ENCODE assay signal across 8 cellular contexts in the genomic region with DNA sequence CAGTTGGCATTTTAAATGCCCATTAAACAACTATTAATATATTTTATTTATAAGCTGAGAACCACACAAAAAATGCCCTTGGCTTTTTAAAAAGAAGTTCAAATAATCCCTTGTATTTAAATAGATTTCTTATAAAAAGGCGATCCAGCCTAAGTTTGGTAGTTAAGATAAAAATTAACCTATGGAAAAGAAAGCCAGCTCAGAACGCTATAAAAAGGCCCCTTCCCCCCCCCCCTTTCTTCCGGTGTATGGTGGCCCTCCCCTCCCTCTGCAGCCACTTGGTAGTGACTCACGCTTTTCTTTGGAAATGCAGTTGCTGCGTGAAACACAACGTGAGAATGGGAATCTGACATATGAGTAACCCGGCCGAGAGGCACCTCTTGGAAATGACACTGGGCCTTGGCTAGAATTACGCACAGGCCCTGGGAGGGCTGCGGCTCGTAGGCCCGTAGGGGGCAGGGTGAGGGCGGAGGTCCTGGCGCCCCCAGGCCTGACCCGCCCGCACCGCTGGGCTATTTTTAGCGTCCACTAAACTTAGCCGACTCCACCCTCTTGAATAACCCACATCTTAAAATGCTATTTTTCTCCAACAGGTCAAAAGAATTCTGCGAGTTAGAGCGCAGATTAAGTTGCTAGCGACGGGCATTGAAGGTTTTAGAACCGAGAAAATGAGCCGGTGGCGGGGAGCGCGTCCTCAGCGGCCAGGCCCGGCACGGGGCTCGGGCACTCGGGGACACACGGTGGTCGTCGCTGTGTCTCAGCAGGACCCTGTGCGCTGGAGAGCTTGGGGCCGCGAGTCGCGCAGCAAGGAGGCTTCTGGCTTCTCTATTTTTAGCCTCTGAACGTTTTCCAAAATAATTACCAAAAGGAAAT.
A peak's percentile ranks its signal among the peaks of the same experiment; 100 is the strongest.
DNase-seq lines count a peak whose midpoint lies in the region; ATAC-seq and TF ChIP-seq lines count a peak whose summit lies in the region.

No MANE protein-coding gene starts in this region.

- peak overlapping the region; percentile 95 for H3K27ac Mint-ChIP-seq in activated T-helper 1 cell treated with anti-CD3 and anti-CD28 coated beads, Interleukin-12 subunit alpha, Interleukin-12 subunit beta, Interleukin-2, Interleukin-4 antibody, amounts not matched to agents 30 ng/mL and 10 ng/mL and 1 ng/mL, durations not matched to agents 14 hours and 24 hours and 36 hours
- H3K27ac Mint-ChIP-seq in natural killer cell treated with Interleukin-12 subunit alpha and Interleukin-12 subunit beta and Interleukin-15 and Interleukin-18, amount 100 ng/mL, for 72 hours, result peak overlapping the region; percentile 96 to 98
- peak overlapping the region; percentile 96 for H3K27ac Mint-ChIP-seq in stimulated activated naive B cell treated with anti-CD40 and anti-IgM and Interleukin-4, amounts not matched to agents 10 μg/mL and 1 μg/mL and 100 μg/mL, for 72 hours

- H3K9me3 Mint-ChIP-seq in activated T-helper 1 cell treated with anti-CD3 and anti-CD28 coated beads, Interleukin-12 subunit alpha, Interleukin-12 subunit beta, Interleukin-2, Interleukin-4 antibody, amounts not matched to agents 30 ng/mL and 10 ng/mL and 1 ng/mL, durations not matched to agents 14 hours and 24 hours and 36 hours, result peaks cover 16% of the 10 kb centered on the region
- H3K9me3 Mint-ChIP-seq in natural killer cell treated with Interleukin-12 subunit alpha and Interleukin-12 subunit beta and Interleukin-15 and Interleukin-18, amount 100 ng/mL, for 72 hours, result peaks cover 15% of the 10 kb centered on the region
- peaks cover 6 to 9% of the 10 kb centered on the region in 2 donors for H3K9me3 Mint-ChIP-seq in stimulated activated naive B cell treated with anti-CD40 and anti-IgM and Interleukin-4, amounts not matched to agents 10 μg/mL and 1 μg/mL and 100 μg/mL, for 72 hours

- peaks cover 72% of the 10 kb centered on the region for H3K4me1 Mint-ChIP-seq in activated T-helper 1 cell treated with anti-CD3 and anti-CD28 coated beads, Interleukin-12 subunit alpha, Interleukin-12 subunit beta, Interleukin-2, Interleukin-4 antibody, amounts not matched to agents 30 ng/mL and 10 ng/mL and 1 ng/mL, durations not matched to agents 14 hours and 24 hours and 36 hours (ENCODE audit: low read depth)
- H3K4me1 Mint-ChIP-seq in natural killer cell treated with Interleukin-12 subunit alpha and Interleukin-12 subunit beta and Interleukin-15 and Interleukin-18, amount 100 ng/mL, for 72 hours (ENCODE audit: low read depth in 2 of 2), result peaks cover 51 to 63% of the 10 kb centered on the region in 2 donors
- peaks cover 50 to 85% of the 10 kb centered on the region in 2 donors for H3K4me1 Mint-ChIP-seq in stimulated activated naive B cell treated with anti-CD40 and anti-IgM and Interleukin-4, amounts not matched to agents 10 μg/mL and 1 μg/mL and 100 μg/mL, for 72 hours

- no peaks in the 10 kb centered on the region for H3K27me3 Mint-ChIP-seq in activated T-helper 1 cell treated with anti-CD3 and anti-CD28 coated beads, Interleukin-12 subunit alpha, Interleukin-12 subunit beta, Interleukin-2, Interleukin-4 antibody, amounts not matched to agents 30 ng/mL and 10 ng/mL and 1 ng/mL, durations not matched to agents 14 hours and 24 hours and 36 hours (ENCODE audit: insufficient read depth)
- H3K27me3 Mint-ChIP-seq in natural killer cell treated with Interleukin-12 subunit alpha and Interleukin-12 subunit beta and Interleukin-15 and Interleukin-18, amount 100 ng/mL, for 72 hours, result no peaks in the 10 kb centered on the region
- H3K27me3 Mint-ChIP-seq in stimulated activated naive B cell treated with anti-CD40 and anti-IgM and Interleukin-4, amounts not matched to agents 10 μg/mL and 1 μg/mL and 100 μg/mL, for 72 hours, result no peaks in the 10 kb centered on the region

- H3K4me3 Mint-ChIP-seq in activated T-helper 1 cell treated with anti-CD3 and anti-CD28 coated beads, Interleukin-12 subunit alpha, Interleukin-12 subunit beta, Interleukin-2, Interleukin-4 antibody, amounts not matched to agents 30 ng/mL and 10 ng/mL and 1 ng/mL, durations not matched to agents 14 hours and 24 hours and 36 hours, result peak overlapping the region; percentile 71
- H3K4me3 Mint-ChIP-seq in natural killer cell treated with Interleukin-12 subunit alpha and Interleukin-12 subunit beta and Interleukin-15 and Interleukin-18, amount 100 ng/mL, for 72 hours, result peak overlapping the region; percentile 84
- H3K4me3 Mint-ChIP-seq in stimulated activated naive B cell treated with anti-CD40 and anti-IgM and Interleukin-4, amounts not matched to agents 10 μg/mL and 1 μg/mL and 100 μg/mL, for 72 hours, result peak overlapping the region; percentile 78 to 83

- intact Hi-C loops in activated T-helper 1 cell treated with anti-CD3 and anti-CD28 coated beads, Interleukin-12 subunit alpha, Interleukin-12 subunit beta, Interleukin-2, Interleukin-4 antibody, amounts not matched to agents 30 ng/mL and 10 ng/mL and 1 ng/mL, durations not matched to agents 14 hours and 24 hours and 36 hours (cut with micrococcal nuclease), result loop anchor here (1.0 to 5.0 kb wide), 19 partner anchors 15 to 519 kb away; no protein-coding TSS in a partner anchor

- peak overlapping the region; percentile 74 for H3K27ac ChIP-seq in 22Rv1

- TF ChIP-seq CTCF in 22Rv1 (IDR thresholded peaks at IDR 0.05) (no peak; the same call in 1 of the 2 replicates), fibroblast of the aortic adventitia (IDR thresholded peaks at IDR 0.05; ENCODE audit: insufficient read depth, low read length) (peak; percentile 22)

- peak; percentile 72 for DNase-seq in activated T-helper 1 cell treated with anti-CD3 and anti-CD28 coated beads, Interleukin-12 subunit alpha, Interleukin-12 subunit beta, Interleukin-2, Interleukin-4 antibody, amounts not matched to agents 30 ng/mL and 10 ng/mL and 1 ng/mL, durations not matched to agents 14 hours and 24 hours and 36 hours (ENCODE audit: low spot score)
- peak; percentile 100 for DNase-seq in fibroblast of the aortic adventitia (ENCODE audit: low read depth)
- peak; percentile 90 for DNase-seq in natural killer cell treated with Interleukin-12 subunit alpha and Interleukin-12 subunit beta and Interleukin-15 and Interleukin-18, amount 100 ng/mL, for 72 hours (ENCODE audit: low spot score)
- DNase-seq in stimulated activated naive B cell treated with anti-CD40 and anti-IgM and Interleukin-4, amounts not matched to agents 10 μg/mL and 1 μg/mL and 100 μg/mL, for 72 hours, result peak; percentile 95

- peaks cover 20% of the 10 kb centered on the region for H3K36me3 Mint-ChIP-seq in activated T-helper 1 cell treated with anti-CD3 and anti-CD28 coated beads, Interleukin-12 subunit alpha, Interleukin-12 subunit beta, Interleukin-2, Interleukin-4 antibody, amounts not matched to agents 30 ng/mL and 10 ng/mL and 1 ng/mL, durations not matched to agents 14 hours and 24 hours and 36 hours (ENCODE audit: low read depth)
- H3K36me3 Mint-ChIP-seq in natural killer cell treated with Interleukin-12 subunit alpha and Interleukin-12 subunit beta and Interleukin-15 and Interleukin-18, amount 100 ng/mL, for 72 hours, result peaks cover 8% of the 10 kb centered on the region
- H3K36me3 Mint-ChIP-seq in stimulated activated naive B cell treated with anti-CD40 and anti-IgM and Interleukin-4, amounts not matched to agents 10 μg/mL and 1 μg/mL and 100 μg/mL, for 72 hours, result peaks cover 8 to 23% of the 10 kb centered on the region in 2 donors

- peak overlapping the region; percentile 57 for H3K4me3 ChIP-seq in fibroblast of the aortic adventitia (ENCODE audit: low read depth, low read length)

- ATAC-seq in GM18861 (IDR thresholded peaks at IDR 0.05; ENCODE audit: unreplicated experiment) (peak; percentile 24), HG03442 (IDR thresholded peaks at IDR 0.05; ENCODE audit: unreplicated experiment) (peak; percentile 32)
- peak; percentile 87 to 89 for ATAC-seq in natural killer cell treated with Interleukin-12 subunit alpha and Interleukin-12 subunit beta and Interleukin-15 and Interleukin-18, amount 100 ng/mL, for 72 hours
- ATAC-seq in stimulated activated naive B cell treated with anti-CD40 and anti-IgM and Interleukin-4, amounts not matched to agents 10 μg/mL and 1 μg/mL and 100 μg/mL, for 72 hours (replicated peaks), result peak; percentile 80 to 81

TF ChIP-seq in PFSK-1, 5 proteins besides CTCF, POLR2A, EP300 and RAD21:
- peak; percentile 17 for TF ChIP-seq FOXP2 (optimal IDR thresholded peaks at IDR 0.05; ENCODE audit: borderline replicate concordance, extremely low read depth, extremely low read length, insufficient read depth)
- TF ChIP-seq SIN3A (IDR thresholded peaks at IDR 0.05; ENCODE audit: borderline replicate concordance, insufficient read depth, low read length), result no peak

Comparison
In these comparisons a context has a peak if more than half of its experiments do, and no peak if none do; other contexts are left out.
1. Peak in every context shown above with its lines: DNase-seq, ATAC-seq, H3K4me3 ChIP-seq and H3K27ac ChIP-seq.
2. ATAC-seq: peak in every context shown above with its lines; median percentile 88 in natural killer cell treated with Interleukin-12 subunit alpha and Interleukin-12 subunit beta and Interleukin-15 and Interleukin-18, amount 100 ng/mL, for 72 hours; 80 in stimulated activated naive B cell treated with anti-CD40 and anti-IgM and Interleukin-4, amounts not matched to agents 10 μg/mL and 1 μg/mL and 100 μg/mL, for 72 hours; 32 in HG03442; 24 in GM18861.